In the genomic region with DNA sequence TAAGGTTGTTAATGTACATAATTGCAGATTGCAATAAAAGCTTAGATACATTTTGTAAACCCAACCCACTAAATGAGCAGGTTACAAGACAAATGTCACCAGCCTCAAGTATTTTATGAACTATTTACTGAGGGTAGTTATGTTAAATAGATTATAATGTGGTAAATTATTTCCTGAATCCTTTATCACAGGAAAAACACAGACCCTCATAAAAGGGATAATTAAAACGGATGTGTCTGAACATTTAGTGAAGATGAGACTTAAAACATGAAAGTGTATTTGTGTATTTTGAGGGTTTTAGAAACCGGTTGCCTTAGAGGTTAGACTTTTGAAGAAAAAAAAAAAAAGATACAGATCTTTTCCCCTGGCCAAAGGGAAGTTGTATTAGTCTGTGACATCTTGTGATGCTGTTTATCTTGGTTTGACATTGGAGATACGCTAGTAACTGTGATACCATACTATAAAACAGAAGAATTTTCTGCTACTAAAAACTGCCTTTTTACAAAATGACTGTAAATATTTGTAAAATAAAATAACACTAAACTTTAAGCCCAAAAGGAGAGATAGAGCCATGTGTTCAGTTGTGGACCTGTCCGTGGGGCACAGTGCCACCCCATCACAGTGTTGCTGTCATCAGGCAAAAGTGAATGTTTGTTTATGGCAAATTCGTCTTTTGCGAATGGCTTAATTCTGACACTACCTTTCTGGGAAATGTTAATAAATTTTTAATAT, we compare ENCODE assay signal across 1 cellular context.
TF ChIP-seq lines count a peak whose summit lies in the region.

No MANE protein-coding gene starts in this region.

TF ChIP-seq in K562, 482 proteins besides CTCF, POLR2A, EP300 and RAD21:
- TF ChIP-seq, protein P1, sequence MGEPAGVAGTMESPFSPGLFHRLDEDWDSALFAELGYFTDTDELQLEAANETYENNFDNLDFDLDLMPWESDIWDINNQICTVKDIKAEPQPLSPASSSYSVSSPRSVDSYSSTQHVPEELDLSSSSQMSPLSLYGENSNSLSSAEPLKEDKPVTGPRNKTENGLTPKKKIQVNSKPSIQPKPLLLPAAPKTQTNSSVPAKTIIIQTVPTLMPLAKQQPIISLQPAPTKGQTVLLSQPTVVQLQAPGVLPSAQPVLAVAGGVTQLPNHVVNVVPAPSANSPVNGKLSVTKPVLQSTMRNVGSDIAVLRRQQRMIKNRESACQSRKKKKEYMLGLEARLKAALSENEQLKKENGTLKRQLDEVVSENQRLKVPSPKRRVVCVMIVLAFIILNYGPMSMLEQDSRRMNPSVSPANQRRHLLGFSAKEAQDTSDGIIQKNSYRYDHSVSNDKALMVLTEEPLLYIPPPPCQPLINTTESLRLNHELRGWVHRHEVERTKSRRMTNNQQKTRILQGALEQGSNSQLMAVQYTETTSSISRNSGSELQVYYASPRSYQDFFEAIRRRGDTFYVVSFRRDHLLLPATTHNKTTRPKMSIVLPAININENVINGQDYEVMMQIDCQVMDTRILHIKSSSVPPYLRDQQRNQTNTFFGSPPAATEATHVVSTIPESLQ (CRISPR knock-in tag; IDR thresholded peaks at IDR 0.05): no peak
- TF ChIP-seq SRF (CRISPR knock-in tag; IDR thresholded peaks at IDR 0.05) (no peak), ZNF655 (CRISPR knock-in tag; IDR thresholded peaks at IDR 0.05) (no peak), KDM4B (IDR thresholded peaks at IDR 0.05; ENCODE audit: borderline replicate concordance in 2 of 2, low read depth in 1 of 2) (no peak)
- TF ChIP-seq, protein P2, sequence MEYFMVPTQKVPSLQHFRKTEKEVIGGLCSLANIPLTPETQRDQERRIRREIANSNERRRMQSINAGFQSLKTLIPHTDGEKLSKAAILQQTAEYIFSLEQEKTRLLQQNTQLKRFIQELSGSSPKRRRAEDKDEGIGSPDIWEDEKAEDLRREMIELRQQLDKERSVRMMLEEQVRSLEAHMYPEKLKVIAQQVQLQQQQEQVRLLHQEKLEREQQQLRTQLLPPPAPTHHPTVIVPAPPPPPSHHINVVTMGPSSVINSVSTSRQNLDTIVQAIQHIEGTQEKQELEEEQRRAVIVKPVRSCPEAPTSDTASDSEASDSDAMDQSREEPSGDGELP (CRISPR knock-in tag; IDR thresholded peaks at IDR 0.05; ENCODE audit: borderline replicate concordance): no peak
TF ChIP-seq in K562: peak in this region for 0.
